17 cellular contexts compared by ENCODE assay signal in genomic region chr5:88486466-88486865, GRCh38.
DNase-seq lines count a peak whose midpoint lies in the region; ATAC-seq and TF ChIP-seq lines count a peak whose summit lies in the region.
"Had no signal": no experiment of that assay in that cellular context is flagged by ENCODE, and none has a peak within 500 bp of the region (broad histone marks: within the 10 kb centered on the region; RNA-seq: fewer than 3 reads in every experiment).

No MANE protein-coding gene starts in this region.

- H3K9me3 Mint-ChIP-seq in neural crest cell, result no peaks in the 10 kb centered on the region

- H3K27me3 Mint-ChIP-seq in neural crest cell (ENCODE audit: low read depth), result no peaks in the 10 kb centered on the region

- no peak for TF ChIP-seq CTCF in neural crest cell (conservative IDR thresholded peaks at IDR 0.05)
- no peak for TF ChIP-seq CTCF in brain microvascular endothelial cell (IDR thresholded peaks at IDR 0.05; ENCODE audit: low read depth, low read length, missing control alignments)

- no peaks in the 10 kb centered on the region for H3K36me3 Mint-ChIP-seq in neural crest cell (ENCODE audit: low read depth)

- DNase-seq in NCI-H1417 (lab: John Stamatoyannopoulos, UW), result peak in 2 of 3 experiments; percentile 17 to 65
- DNase-seq in NCI-H1417 treated with DMSO at 0.1 percent for 48 hours (lab: John Stamatoyannopoulos, UW), result no peak
- DNase-seq in COR-L47 (lab: John Stamatoyannopoulos, UW), result peak; percentile 33
- DNase-seq in NCI-H69 (lab: John Stamatoyannopoulos, UW), result peak; percentile 97
- DNase-seq in neural crest cell (ENCODE audit: low read depth, low spot score), result no peak
- DNase-seq in NCI-H2029 (lab: John Stamatoyannopoulos, UW), result no peak
- DNase-seq in brain microvascular endothelial cell, result no peak
- DNase-seq: 8988T, AML-193, Calu3, DMS 273 treated with DMSO at 0.1 percent for 48 hours, GOT3, HFFc6 had no signal

- peaks cover 71% of the 10 kb centered on the region for H3K4me1 Mint-ChIP-seq in neural crest cell

- peak overlapping the region; percentile 30 for H3K27ac Mint-ChIP-seq in neural crest cell (ENCODE audit: unreplicated experiment)
- H3K27ac Mint-ChIP-seq: HFFc6 had no signal

- H3K4me3 Mint-ChIP-seq in neural crest cell, result no peak overlapping the region
- H3K4me3 Mint-ChIP-seq: HFFc6 had no signal

- H3K4me3 ChIP-seq in brain microvascular endothelial cell (ENCODE audit: low read depth, low read length), result no peak overlapping the region
- H3K4me3 ChIP-seq: BLaER1, HAP-1 had no signal

- no peak for ATAC-seq in GM18505 (IDR thresholded peaks at IDR 0.05; ENCODE audit: unreplicated experiment)

- H3K27ac ChIP-seq in brain microvascular endothelial cell, result no peak overlapping the region
- H3K27ac ChIP-seq: BLaER1, HL-60 had no signal

- H3K27me3 ChIP-seq in brain microvascular endothelial cell (replicated peaks), result no peaks in the 10 kb centered on the region
- H3K27me3 ChIP-seq: BLaER1 had no signal

- no peaks in the 10 kb centered on the region for H3K36me3 ChIP-seq in brain microvascular endothelial cell (replicated peaks)
- H3K36me3 ChIP-seq: BLaER1, HAP-1 had no signal

- TF ChIP-seq POLR2A in GM18505 (IDR thresholded peaks at IDR 0.05; ENCODE audit: borderline replicate concordance, extremely low read depth, insufficient read depth, insufficient read length), result no peak

- in situ Hi-C loops in brain microvascular endothelial cell (cut with HindIII; ENCODE audit: low pct_ligation_motif_present, low sequenced_read_pairs), result no loop called here

Comparison
In these comparisons a context has a peak if more than half of its experiments do, and no peak if none do; other contexts are left out.
1. DNase-seq: peak in NCI-H1417 (2 of 3), COR-L47 (single experiment) and NCI-H69 (single experiment); none in NCI-H1417 treated with DMSO at 0.1 percent for 48 hours (single experiment), neural crest cell (single experiment), NCI-H2029 (single experiment) and brain microvascular endothelial cell (single experiment).